In genomic region chr17:66904760-66905637, GRCh38 we compare ENCODE assay signal across 9 cellular contexts. TPM values are rescaled to one million over a fixed set of nuclear protein-coding genes. Genes with fewer than 3 reads are reported as not detected.
DNase-seq lines count a peak whose midpoint lies in the region; ATAC-seq and TF ChIP-seq lines count a peak whose summit lies in the region.
"Had no signal": no experiment of that assay in that cellular context is flagged by ENCODE, and none has a peak within 500 bp of the region (broad histone marks: within the 10 kb centered on the region; RNA-seq: fewer than 3 reads in every experiment).

No MANE protein-coding gene starts in this region.

- H3K4me3 ChIP-seq in Panc1 (ENCODE audit: low read depth in 2 of 2, low read length in 2 of 2) (no peak overlapping the region), ascending aorta (no peak overlapping the region)

- no peak overlapping the region for H3K27ac ChIP-seq in Panc1 (ENCODE audit: low read length)
- peak overlapping the region in 1 of 2 donors; percentile 71 for H3K27ac ChIP-seq in ascending aorta

- peak overlapping the region; percentile 43; the same call in 1 of the 2 replicates for H3K4me3 Mint-ChIP-seq in HFFc6
- H3K4me3 Mint-ChIP-seq in type B pancreatic cell: no peak overlapping the region

- intact Hi-C loops in Panc1 (cut with micrococcal nuclease; ENCODE audit: unreplicated experiment) (loop anchor here (5.0 kb wide), 1 partner anchor 178 kb away; no protein-coding TSS in a partner anchor), ascending aorta (cut with DNase I) (no loop called here)

- H3K9me3 ChIP-seq in Panc1 (ENCODE audit: control insufficient read depth, insufficient read depth, low read depth, low read length): no peaks in the 10 kb centered on the region
- no peaks in the 10 kb centered on the region for H3K9me3 ChIP-seq in ascending aorta

- H3K36me3 ChIP-seq in Panc1 (ENCODE audit: control insufficient read depth, insufficient read depth, low read length) (no peaks in the 10 kb centered on the region), ascending aorta (no peaks in the 10 kb centered on the region)

- no peaks in the 10 kb centered on the region for H3K36me3 Mint-ChIP-seq in HFFc6 (ENCODE audit: low read depth)
- H3K36me3 Mint-ChIP-seq in type B pancreatic cell: no peaks in the 10 kb centered on the region

- TF ChIP-seq CTCF in HFFc6 (IDR thresholded peaks at IDR 0.05) (no peak), Panc1 (IDR thresholded peaks at IDR 0.05) (no peak), type B pancreatic cell (conservative IDR thresholded peaks at IDR 0.05) (no peak), ascending aorta (IDR thresholded peaks at IDR 0.05) (no peak)

- DNase-seq in HFFc6 (no peak), Panc1 (ENCODE audit: low read depth, low spot score) (no peak), foreskin melanocyte (peak; percentile 14), renal cortical epithelial cell (ENCODE audit: low read depth) (peak; percentile 79), NCI-H1436 treated with DMSO at 0.1 percent for 48 hours (lab: John Stamatoyannopoulos, UW) (no peak), type B pancreatic cell (ENCODE audit: extremely low spot score, unreplicated experiment) (no peak), ascending aorta (ENCODE audit: low spot score in 2 of 2) (no peak)
- DNase-seq: activated CD4-positive, alpha-beta T cell treated with anti-CD3 and anti-CD28 coated beads, Interleukin-2, amount 50 U/mL, for 4 hours had no signal

- in situ Hi-C loops in Panc1 (cut with HindIII; ENCODE audit: low pct_unique_long_range_greater_than_20kb, low sequenced_read_pairs): no loop called here

- peaks cover 2% of the 10 kb centered on the region; the same call in 1 of the 2 replicates for H3K4me1 ChIP-seq in Panc1 (ENCODE audit: control insufficient read depth, insufficient read depth, low read length)
- no peaks in the 10 kb centered on the region for H3K4me1 ChIP-seq in ascending aorta

- H3K27me3 Mint-ChIP-seq in HFFc6 (ENCODE audit: insufficient read depth) (peaks cover 25% of the 10 kb centered on the region), type B pancreatic cell (peaks cover 10% of the 10 kb centered on the region)

- no TSS peak for BruUV-seq in Panc1 (replicated peaks; lab: Mats Ljungman, UMichigan)

- ATAC-seq in Panc1: peak; percentile 39; the same call in 1 of the 2 replicates
- ATAC-seq in HG02938 (IDR thresholded peaks at IDR 0.05; ENCODE audit: unreplicated experiment): no peak

- CTCF ChIA-PET in Panc1 (lab: Charles Lee): interaction anchor here (0.5 kb wide), 1 partner anchor 46 kb away, joined by 5 read pairs; no protein-coding TSS in a partner anchor

- peaks cover 18% of the 10 kb centered on the region for H3K4me1 Mint-ChIP-seq in HFFc6 (ENCODE audit: low read depth)
- peaks cover 28% of the 10 kb centered on the region for H3K4me1 Mint-ChIP-seq in type B pancreatic cell (ENCODE audit: unreplicated experiment)

- POLR2A ChIA-PET in Panc1 (lab: Charles Lee): interaction anchor here (0.7 kb wide), 1 partner anchor 67 kb away, joined by 14 read pairs; no protein-coding TSS in a partner anchor

- H3K27me3 ChIP-seq in Panc1 (ENCODE audit: control insufficient read depth, insufficient read depth, low read length) (no peaks in the 10 kb centered on the region), ascending aorta (no peaks in the 10 kb centered on the region)

- H3K9me3 Mint-ChIP-seq in HFFc6 (no peaks in the 10 kb centered on the region), type B pancreatic cell (no peaks in the 10 kb centered on the region)

- H3K27ac Mint-ChIP-seq in HFFc6 (no peak overlapping the region), type B pancreatic cell (no peak overlapping the region)

RNA-seq across cellular contexts. Expression of gene CACNG4, which starts 59.5 kb away (rescaled TPM):
- total RNA-seq in HFFc6 (2021; fragmentation: NEBNext Ultra II Directional; extraction: Animal tissue kit (Norgen Biotek cat#: 25700)): not detected
- 40.3 TPM for total RNA-seq in Panc1 (2021; ENCODE audit: unreplicated experiment)
- polyA plus RNA-seq in Panc1 (2012; ENCODE audit: insufficient read length): 37.7 TPM
- not detected in 2 replicates for total RNA-seq in renal cortical epithelial cell
- total RNA-seq in type B pancreatic cell (ENCODE audit: low replicate concordance): 27.5 and 32.1 TPM in 2 replicates
- total RNA-seq in ascending aorta: not detected

Comparison
In these comparisons a context has a peak if more than half of its experiments do, and no peak if none do; other contexts are left out.
1. DNase-seq: peak in foreskin melanocyte (single experiment) and renal cortical epithelial cell (single experiment); none in HFFc6 (single experiment), Panc1 (single experiment), NCI-H1436 treated with DMSO at 0.1 percent for 48 hours (single experiment), type B pancreatic cell (single experiment) and ascending aorta (0 of 2).
2. RNA of gene CACNG4, which starts 59.5 kb away (total RNA-seq): 40.3 TPM in Panc1 (single experiment) and 27.5 to 32.1 TPM in type B pancreatic cell; not detected in HFFc6, not detected in renal cortical epithelial cell and not detected in ascending aorta (single experiment); every median in the first group is over 10 times any median in the second.